16 cellular contexts compared by ENCODE assay signal in genomic region chr13:52833261-52833660, GRCh38. TPM values are rescaled to one million over a fixed set of nuclear protein-coding genes. Genes with fewer than 3 reads are reported as not detected.
DNase-seq lines count a peak whose midpoint lies in the region; TF ChIP-seq lines count a peak whose summit lies in the region.
"Had no signal": no experiment of that assay in that cellular context is flagged by ENCODE, and none has a peak within 500 bp of the region (broad histone marks: within the 10 kb centered on the region; RNA-seq: fewer than 3 reads in every experiment).

No MANE protein-coding gene starts in this region.

- no peak overlapping the region for H3K4me3 Mint-ChIP-seq in endodermal cell
- H3K4me3 Mint-ChIP-seq: CD4-positive, CD25-positive, alpha-beta regulatory T cell; IgD-negative memory B cell had no signal

- TF ChIP-seq CTCF in endodermal cell (conservative IDR thresholded peaks at IDR 0.05), result no peak

- H3K36me3 ChIP-seq in endodermal cell (ENCODE audit: control insufficient read depth, insufficient read depth, low read length), result no peaks in the 10 kb centered on the region
- H3K36me3 ChIP-seq: BLaER1 treated with 17β-estradiol and CSF1 and Interleukin-3, amounts not matched to agents 10 nM and 100 nM had no signal

- H3K27ac Mint-ChIP-seq in endodermal cell, result no peak overlapping the region
- H3K27ac Mint-ChIP-seq: CD4-positive, CD25-positive, alpha-beta regulatory T cell; IgD-negative memory B cell had no signal

- H3K36me3 Mint-ChIP-seq in endodermal cell (ENCODE audit: low read depth), result no peaks in the 10 kb centered on the region
- H3K36me3 Mint-ChIP-seq: CD4-positive, CD25-positive, alpha-beta regulatory T cell; IgD-negative memory B cell had no signal

- WGBS in endodermal cell (ENCODE audit: insufficient coverage in 1 of 2, insufficient read length in 1 of 2), 2 experiments, result 75 to 84% methylated on average over 3 to 5 of the region's 5 CpGs

- H3K27ac ChIP-seq in endodermal cell (ENCODE audit: low read depth, low read length), result no peak overlapping the region
- H3K27ac ChIP-seq: BLaER1 treated with 17β-estradiol and CSF1 and Interleukin-3, amounts not matched to agents 10 nM and 100 nM; GM23248 had no signal

- DNase-seq in NCI-H748 (lab: John Stamatoyannopoulos, UW; ENCODE audit: unreplicated experiment) (peak; percentile 8), NCI-H748 treated with DMSO at 0.1 percent for 48 hours (lab: John Stamatoyannopoulos, UW) (no peak), endodermal cell (peak; percentile 21), retina (peak; percentile 79), NCI-H82 (lab: John Stamatoyannopoulos, UW) (no peak), amygdala (lab: John Stamatoyannopoulos, UW) (no peak)
- DNase-seq in activated CD4-positive, alpha-beta T cell treated with anti-CD3 and anti-CD28 coated beads for 4 hours, result no peak
- DNase-seq: ACHN; CD4-positive, CD25-positive, alpha-beta regulatory T cell; DMS 273 treated with DMSO at 0.1 percent for 48 hours; GM23248; H7 had no signal

- no peaks in the 10 kb centered on the region for H3K9me3 ChIP-seq in endodermal cell (ENCODE audit: control insufficient read depth, low read length)
- H3K9me3 ChIP-seq: BLaER1 treated with 17β-estradiol and CSF1 and Interleukin-3, amounts not matched to agents 10 nM and 100 nM had no signal

- H3K4me1 ChIP-seq in endodermal cell (ENCODE audit: control insufficient read depth, insufficient read depth, low read length), result peaks cover 13% of the 10 kb centered on the region

- H3K4me3 ChIP-seq in endodermal cell (ENCODE audit: low read length), result no peak overlapping the region
- H3K4me3 ChIP-seq: BLaER1 treated with 17β-estradiol and CSF1 and Interleukin-3, amounts not matched to agents 10 nM and 100 nM; GM23248 had no signal

- H3K4me1 Mint-ChIP-seq in endodermal cell, result peaks cover 39% of the 10 kb centered on the region
- H3K4me1 Mint-ChIP-seq: CD4-positive, CD25-positive, alpha-beta regulatory T cell; IgD-negative memory B cell had no signal

- H3K27me3 ChIP-seq in endodermal cell (ENCODE audit: control insufficient read depth, insufficient read depth, low read length, poor library complexity, severe bottlenecking), result no peaks in the 10 kb centered on the region
- H3K27me3 ChIP-seq: BLaER1 treated with 17β-estradiol and CSF1 and Interleukin-3, amounts not matched to agents 10 nM and 100 nM had no signal

- H3K9me3 Mint-ChIP-seq in endodermal cell, result no peaks in the 10 kb centered on the region
- H3K9me3 Mint-ChIP-seq: IgD-negative memory B cell had no signal

- H3K27me3 Mint-ChIP-seq in endodermal cell (ENCODE audit: insufficient read depth), result no peaks in the 10 kb centered on the region

- H3K9ac ChIP-seq in endodermal cell (ENCODE audit: extremely low read depth, low read length, poor library complexity, severe bottlenecking), result no peak overlapping the region
- H3K9ac ChIP-seq: BLaER1 treated with 17β-estradiol and CSF1 and Interleukin-3, amounts not matched to agents 10 nM and 100 nM; GM23248 had no signal

RNA-seq across cellular contexts. Expression of gene PCDH8, which starts 15.2 kb away (rescaled TPM):
- total RNA-seq in endodermal cell, result 10 to 100 TPM in 1 of 2 donors, 1 to 10 TPM in 1; 1.8 to 10.6 TPM
- polyA plus RNA-seq in endodermal cell (2013, experiment 1 of 2), result 67.5 TPM
- 52.8 TPM for polyA plus RNA-seq in endodermal cell (2013, experiment 2 of 2)
- total RNA-seq: A172; CD4-positive, CD25-positive, alpha-beta regulatory T cell; GM23248; HT-29 had no signal
- polyA plus RNA-seq: CD4-positive, CD25-positive, alpha-beta regulatory T cell; GM23248; IgD-negative memory B cell had no signal

Comparison
In these comparisons a context has a peak if more than half of its experiments do, and no peak if none do; other contexts are left out.
1. DNase-seq: peak in NCI-H748 (single experiment), endodermal cell (single experiment) and retina (single experiment); none in NCI-H748 treated with DMSO at 0.1 percent for 48 hours (single experiment), NCI-H82 (single experiment), activated CD4-positive, alpha-beta T cell treated with anti-CD3 and anti-CD28 coated beads for 4 hours (0 of 2) and amygdala (0 of 56).